Comparison of ENCODE assay signal across 10 cellular contexts in the genomic region with DNA sequence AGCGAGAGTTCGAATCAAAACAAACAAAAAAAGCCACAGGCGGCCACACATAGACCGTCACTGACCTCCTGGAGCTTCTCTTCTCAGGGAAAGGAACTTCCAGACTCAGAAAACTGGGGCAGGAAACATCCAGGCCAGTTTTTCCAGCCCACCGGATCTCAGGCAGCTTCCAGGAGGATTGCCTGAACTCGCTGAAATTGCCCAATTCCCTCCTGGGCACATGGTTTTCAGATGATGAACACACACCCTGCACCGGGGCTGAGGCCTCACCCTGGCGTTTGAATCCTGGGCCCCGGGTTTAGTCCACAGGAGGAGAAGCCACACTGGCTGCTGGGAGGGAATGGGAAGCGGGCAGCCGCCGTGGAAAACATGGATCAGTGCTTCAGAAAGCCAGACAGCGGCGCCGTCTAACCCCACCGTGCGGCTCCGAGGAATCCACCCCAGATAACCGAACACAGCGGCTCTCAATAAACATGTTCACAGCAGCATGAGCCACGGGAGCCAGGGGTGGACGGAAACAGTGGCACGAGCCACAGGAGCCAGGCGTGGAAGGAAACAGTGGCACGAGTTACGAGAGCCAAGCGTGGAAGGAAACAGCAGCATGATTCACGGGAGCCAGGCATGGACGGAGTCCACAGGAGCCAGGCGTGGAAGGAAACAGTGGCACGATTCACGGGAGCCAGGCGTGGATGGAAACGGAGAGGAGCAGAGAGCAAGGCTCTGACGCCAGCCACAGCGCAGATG. TPM values are rescaled to one million over a fixed set of nuclear protein-coding genes. Genes with fewer than 3 reads are reported as not detected.
DNase-seq lines count a peak whose midpoint lies in the region; ATAC-seq and TF ChIP-seq lines count a peak whose summit lies in the region.
"Had no signal": no experiment of that assay in that cellular context is flagged by ENCODE, and none has a peak within 500 bp of the region (broad histone marks: within the 10 kb centered on the region; RNA-seq: fewer than 3 reads in every experiment).

No MANE protein-coding gene starts in this region.

- H3K27me3 Mint-ChIP-seq in endodermal cell (ENCODE audit: insufficient read depth) (no peaks in the 10 kb centered on the region), mesothelial cell of epicardium (ENCODE audit: low read depth) (no peaks in the 10 kb centered on the region), nephron progenitor cell (ENCODE audit: low read depth, poor library complexity) (peaks cover 9% of the 10 kb centered on the region)
- H3K27me3 Mint-ChIP-seq: CD4-positive, alpha-beta T cell had no signal

- CTCF ChIA-PET in A673 (lab: Charles Lee) = no interaction called here

- no peaks in the 10 kb centered on the region for H3K9me3 ChIP-seq in A673 (ENCODE audit: low read depth, low read length, poor library complexity, severe bottlenecking)
- H3K9me3 ChIP-seq in endodermal cell (ENCODE audit: control insufficient read depth, low read length) = no peaks in the 10 kb centered on the region

- H3K36me3 Mint-ChIP-seq in endodermal cell (ENCODE audit: low read depth) = peaks cover 9% of the 10 kb centered on the region
- no peaks in the 10 kb centered on the region for H3K36me3 Mint-ChIP-seq in mesothelial cell of epicardium
- H3K36me3 Mint-ChIP-seq in nephron progenitor cell (ENCODE audit: low read depth) = no peaks in the 10 kb centered on the region

- H3K4me3 Mint-ChIP-seq in endodermal cell (no peak overlapping the region), mesothelial cell of epicardium (no peak overlapping the region), nephron progenitor cell (no peak overlapping the region)
- H3K4me3 Mint-ChIP-seq: CD4-positive, alpha-beta T cell; central memory CD8-positive, alpha-beta T cell had no signal

- POLR2A ChIA-PET in A673 (lab: Charles Lee; ENCODE audit: low non-redundant PET) = no interaction called here

- peaks cover 14% of the 10 kb centered on the region for H3K4me1 Mint-ChIP-seq in endodermal cell
- peaks cover 19% of the 10 kb centered on the region for H3K4me1 Mint-ChIP-seq in mesothelial cell of epicardium
- H3K4me1 Mint-ChIP-seq in nephron progenitor cell = peaks cover 28% of the 10 kb centered on the region
- H3K4me1 Mint-ChIP-seq: central memory CD8-positive, alpha-beta T cell had no signal

- H3K4me1 ChIP-seq in A673 (ENCODE audit: insufficient read depth, low read length, poor library complexity, severe bottlenecking) (peaks cover 3% of the 10 kb centered on the region), endodermal cell (ENCODE audit: control insufficient read depth, insufficient read depth, low read length) (no peaks in the 10 kb centered on the region)

- 92% methylated on average over 36 of the region's 36 CpGs for WGBS in endodermal cell (ENCODE audit: insufficient coverage in 1 of 2, insufficient read length in 1 of 2), 2 experiments

- H3K36me3 ChIP-seq in A673 (ENCODE audit: insufficient read depth, low read length, poor library complexity, severe bottlenecking) (no peaks in the 10 kb centered on the region), endodermal cell (ENCODE audit: control insufficient read depth, insufficient read depth, low read length) (no peaks in the 10 kb centered on the region)

- BruUV-seq in A673 (replicated peaks; lab: Mats Ljungman, UMichigan) = no TSS peak

- ATAC-seq in HG03354 (IDR thresholded peaks at IDR 0.05; ENCODE audit: poor library complexity, severe bottlenecking, unreplicated experiment) = no peak
- no peak for ATAC-seq in HG02973 (IDR thresholded peaks at IDR 0.05; ENCODE audit: unreplicated experiment)
- no peak for ATAC-seq in HG03342 (IDR thresholded peaks at IDR 0.05; ENCODE audit: unreplicated experiment)

- no peak overlapping the region for H3K9ac ChIP-seq in endodermal cell (ENCODE audit: extremely low read depth, low read length, poor library complexity, severe bottlenecking)

- no peak overlapping the region for H3K4me3 ChIP-seq in A673 (ENCODE audit: low read depth, low read length, poor library complexity, severe bottlenecking)
- no peak overlapping the region for H3K4me3 ChIP-seq in endodermal cell (ENCODE audit: low read length)

- H3K27ac ChIP-seq in A673 (ENCODE audit: low read depth, low read length, poor library complexity, severe bottlenecking) (no peak overlapping the region), endodermal cell (ENCODE audit: low read depth, low read length) (no peak overlapping the region)

- H3K27me3 ChIP-seq in A673 (replicated peaks; ENCODE audit: insufficient read depth, low read depth, low read length, poor library complexity) = no peaks in the 10 kb centered on the region
- no peaks in the 10 kb centered on the region for H3K27me3 ChIP-seq in endodermal cell (ENCODE audit: control insufficient read depth, insufficient read depth, low read length, poor library complexity, severe bottlenecking)

- TF ChIP-seq CTCF in A673 (conservative IDR thresholded peaks at IDR 0.05; ENCODE audit: low read depth, low read length) (no peak), endodermal cell (conservative IDR thresholded peaks at IDR 0.05) (no peak), mesothelial cell of epicardium (IDR thresholded peaks at IDR 0.05; ENCODE audit: unreplicated experiment) (no peak), nephron progenitor cell (IDR thresholded peaks at IDR 0.05) (no peak)

- intact Hi-C loops in A673 (cut with micrococcal nuclease; ENCODE audit: unreplicated experiment) = no loop called here

- H3K27ac Mint-ChIP-seq in endodermal cell = no peak overlapping the region
- H3K27ac Mint-ChIP-seq in mesothelial cell of epicardium = peak overlapping the region; percentile 71
- H3K27ac Mint-ChIP-seq in nephron progenitor cell = no peak overlapping the region
- H3K27ac Mint-ChIP-seq: CD4-positive, alpha-beta T cell had no signal

- H3K9me3 Mint-ChIP-seq in endodermal cell (no peaks in the 10 kb centered on the region), mesothelial cell of epicardium (no peaks in the 10 kb centered on the region), nephron progenitor cell (peaks cover 3% of the 10 kb centered on the region)
- H3K9me3 Mint-ChIP-seq: CD4-positive, alpha-beta T cell; central memory CD8-positive, alpha-beta T cell had no signal

- DNase-seq in A673 (ENCODE audit: low spot score) = peak; percentile 68
- DNase-seq in MV-4-11 (lab: John Stamatoyannopoulos, UW) = peak; percentile 46
- peak; percentile 67 for DNase-seq in endodermal cell
- DNase-seq in mesothelial cell of epicardium (ENCODE audit: low spot score in 2 of 2, unreplicated experiment in 2 of 2) = no peak
- DNase-seq in nephron progenitor cell = no peak
- DNase-seq: CD4-positive, alpha-beta T cell had no signal

RNA-seq across cellular contexts. Expression of gene PTBP1, which starts 18.2 kb away (rescaled TPM):
- total RNA-seq in A673 (2021) (713 and 800 TPM in 2 replicates), endodermal cell (100 to 1,000 TPM; 647 to 694 TPM), mesothelial cell of epicardium (447 to 482 TPM (median 459 TPM) in 3 replicates)
- polyA plus RNA-seq in endodermal cell (2013, experiment 1 of 2) = 360 TPM
- polyA plus RNA-seq in endodermal cell (2013, experiment 2 of 2) = 328 TPM

RNA-seq across cellular contexts. Expression of gene MISP, which starts 28.2 kb away (rescaled TPM):
- total RNA-seq in A673 (2021) (0.11 TPM in 1 of 2 replicates, not detected in the other), endodermal cell (under 1 TPM in 1 of 2 donors, not detected in 1; 0.11 TPM), mesothelial cell of epicardium (1.4 to 2.2 TPM (median 1.5 TPM) in 3 replicates)
- polyA plus RNA-seq in endodermal cell (2013, experiment 1 of 2) = 0.18 TPM
- 0.21 TPM for polyA plus RNA-seq in endodermal cell (2013, experiment 2 of 2)
- total RNA-seq: CD4-positive, alpha-beta T cell had no signal

RNA-seq across cellular contexts. Expression of gene PLPPR3, which starts 42.7 kb away (rescaled TPM):
- total RNA-seq in A673 (2021) (13.3 and 20.1 TPM in 2 replicates), endodermal cell (100 to 1,000 TPM; 110 to 111 TPM), mesothelial cell of epicardium (140 to 162 TPM (median 152 TPM) in 3 replicates)
- polyA plus RNA-seq in endodermal cell (2013, experiment 1 of 2) = 157 TPM
- polyA plus RNA-seq in endodermal cell (2013, experiment 2 of 2) = 150 TPM
- total RNA-seq: CD4-positive, alpha-beta T cell had no signal

RNA-seq across cellular contexts. Expression of gene AZU1, which starts 48.6 kb away (rescaled TPM):
- total RNA-seq in A673 (2021) (not detected in 2 replicates), endodermal cell (1 to 10 TPM; 2.5 to 3.7 TPM), mesothelial cell of epicardium (6.4 to 7.1 TPM (median 6.7 TPM) in 3 replicates)
- 1.2 TPM for polyA plus RNA-seq in endodermal cell (2013, experiment 1 of 2)
- 1.2 TPM for polyA plus RNA-seq in endodermal cell (2013, experiment 2 of 2)

Comparison
In these comparisons a context has a peak if more than half of its experiments do, and no peak if none do; other contexts are left out.
1. DNase-seq: peak in A673 (single experiment), MV-4-11 (single experiment) and endodermal cell (single experiment); none in mesothelial cell of epicardium (0 of 2) and nephron progenitor cell (single experiment).